In the genomic region with DNA sequence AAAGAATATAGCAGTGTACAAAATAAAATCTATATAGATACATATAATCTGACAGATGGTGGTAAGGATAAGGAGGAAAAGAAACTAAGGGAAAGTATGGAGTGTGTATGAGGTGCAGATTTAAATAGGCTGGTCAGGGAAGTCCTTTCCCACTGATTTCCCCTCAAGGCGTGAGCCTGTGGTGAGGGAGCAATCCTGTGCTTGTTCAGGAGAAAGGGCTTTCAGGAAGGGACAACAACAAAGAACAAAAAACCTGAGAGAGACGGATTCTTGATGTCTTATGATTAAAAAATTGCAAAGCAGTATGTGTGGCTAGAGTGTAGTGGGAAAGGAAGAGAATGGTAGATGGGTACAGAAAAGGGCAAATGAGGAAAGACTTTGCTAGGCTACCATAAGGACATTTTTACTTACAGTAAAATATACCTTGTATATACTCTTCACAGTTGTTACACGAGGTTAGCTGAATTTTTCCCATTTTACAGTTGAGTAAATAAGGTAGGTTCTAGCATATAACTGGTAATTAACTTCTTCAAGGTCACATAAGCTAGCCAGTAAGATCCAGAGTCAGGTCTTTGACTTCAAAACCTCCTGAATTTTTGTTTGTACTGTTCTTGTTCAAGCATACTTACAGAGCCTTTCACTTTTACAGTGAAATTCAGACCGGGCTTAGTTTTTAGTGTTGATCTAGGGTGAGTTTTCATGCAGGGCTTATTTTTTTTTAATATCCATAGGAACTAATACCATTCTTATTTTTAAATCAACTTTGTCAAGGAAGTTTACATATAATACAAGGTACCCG, we compare ENCODE assay signal across 15 cellular contexts. TPM values are rescaled to one million over a fixed set of nuclear protein-coding genes. Genes with fewer than 3 reads are reported as not detected.
DNase-seq lines count a peak whose midpoint lies in the region; ATAC-seq and TF ChIP-seq lines count a peak whose summit lies in the region.
"Had no signal": no experiment of that assay in that cellular context is flagged by ENCODE, and none has a peak within 500 bp of the region (broad histone marks: within the 10 kb centered on the region; RNA-seq: fewer than 3 reads in every experiment).

No MANE protein-coding gene starts in this region.

- H3K27ac ChIP-seq in cardiac muscle cell, result peak overlapping the region; percentile 5
- no peak overlapping the region for H3K27ac ChIP-seq in upper lobe of right lung
- H3K27ac ChIP-seq in sigmoid colon, result no peak overlapping the region
- H3K27ac ChIP-seq: colonic mucosa, pancreas had no signal

- 65 to 76% methylated on average over 5 of the region's 5 CpGs for WGBS in sigmoid colon, 2 donors

- H3K4me3 ChIP-seq in cardiac muscle cell (no peak overlapping the region), upper lobe of right lung (no peak overlapping the region), sigmoid colon (no peak overlapping the region)
- H3K4me3 ChIP-seq: colonic mucosa, pancreas, tibial artery had no signal

- no peak for TF ChIP-seq EP300 in sigmoid colon (IDR thresholded peaks at IDR 0.05)

- H3K27me3 ChIP-seq in cardiac muscle cell (no peaks in the 10 kb centered on the region), upper lobe of right lung (no peaks in the 10 kb centered on the region), sigmoid colon (no peaks in the 10 kb centered on the region)
- H3K27me3 ChIP-seq: colonic mucosa, pancreas, tibial artery had no signal

- no peaks in the 10 kb centered on the region for H3K4me1 ChIP-seq in cardiac muscle cell (ENCODE audit: low read depth)
- H3K4me1 ChIP-seq in upper lobe of right lung, result peaks cover 15% of the 10 kb centered on the region
- peaks cover 0 to 64% (median 39%) of the 10 kb centered on the region in 4 donors for H3K4me1 ChIP-seq in sigmoid colon

- H3K9me3 ChIP-seq in cardiac muscle cell (ENCODE audit: low read depth) (no peaks in the 10 kb centered on the region), upper lobe of right lung (no peaks in the 10 kb centered on the region), sigmoid colon (no peaks in the 10 kb centered on the region)
- H3K9me3 ChIP-seq: colonic mucosa, pancreas, tibial artery had no signal

- DNase-seq in cardiac muscle cell (ENCODE audit: low read depth in 1 of 2, low spot score in 1 of 2) (no peak), left ventricle myocardium superior (no peak), RPMI7951 (ENCODE audit: low read depth) (peak; percentile 49), foreskin melanocyte (peak; percentile 52), upper lobe of right lung (no peak), activated T-cell treated with anti-CD3 and anti-CD28 coated beads for 4 hours (no peak), sigmoid colon (no peak)
- DNase-seq: colonic mucosa, DMS79 treated with DMSO at 0.1 percent for 48 hours, mesenchymal stem cell, NCI-H187 treated with DMSO at 0.1 percent for 48 hours, NCI-H82, pancreas, tibial artery had no signal

- no peaks in the 10 kb centered on the region for H3K36me3 ChIP-seq in cardiac muscle cell
- H3K36me3 ChIP-seq in upper lobe of right lung, result no peaks in the 10 kb centered on the region
- no peaks in the 10 kb centered on the region for H3K36me3 ChIP-seq in sigmoid colon
- H3K36me3 ChIP-seq: colonic mucosa, pancreas, tibial artery had no signal

- intact Hi-C loops in left ventricle myocardium superior (cut with micrococcal nuclease), result no loop called here
- intact Hi-C loops in upper lobe of right lung (cut with DNase I), result no loop called here
- intact Hi-C loops in sigmoid colon (cut with DNase I), result no loop called here

- TF ChIP-seq CTCF in cardiac muscle cell (IDR thresholded peaks at IDR 0.05; ENCODE audit: low read depth, low read length) (no peak), upper lobe of right lung (IDR thresholded peaks at IDR 0.05) (no peak), sigmoid colon (IDR thresholded peaks at IDR 0.05) (no peak)

- ATAC-seq in left ventricle myocardium superior (no peak), upper lobe of right lung (peak; percentile 30), HG03095 (IDR thresholded peaks at IDR 0.05; ENCODE audit: unreplicated experiment) (no peak)
- ATAC-seq: pancreas had no signal

- TF ChIP-seq POLR2A in sigmoid colon (IDR thresholded peaks at IDR 0.05), result no peak

RNA-seq across cellular contexts. Expression of a gene that starts 15.6 kb away (rescaled TPM):
- 88.2 and 113 TPM in 2 replicates for total RNA-seq in cardiac muscle cell
- polyA plus RNA-seq in cardiac muscle cell, result 77.6 and 98.8 TPM in 2 replicates
- 36.9 TPM for total RNA-seq in left ventricle myocardium superior
- total RNA-seq in RPMI7951 (2014; rRNA removed; shearing (Covaris generic)), result 95.6 and 99.4 TPM in 2 replicates
- total RNA-seq in upper lobe of right lung, result 71.4 TPM
- total RNA-seq in sigmoid colon, result 100 to 1,000 TPM in 3 of 4 donors, 10 to 100 TPM in 1; 98.8 to 171 (median 123) TPM
- 10 to 100 TPM; 36.7 to 51.3 (median 51.1) TPM for polyA plus RNA-seq in sigmoid colon

Comparison
In these comparisons a context has a peak if more than half of its experiments do, and no peak if none do; other contexts are left out.
1. DNase-seq: peak in RPMI7951 (single experiment) and foreskin melanocyte (single experiment); none in cardiac muscle cell (0 of 2), left ventricle myocardium superior (single experiment), upper lobe of right lung (single experiment), activated T-cell treated with anti-CD3 and anti-CD28 coated beads for 4 hours (single experiment) and sigmoid colon (single experiment).